ENCODE assay signal across 9 cellular contexts in genomic region chr1:26531651-26532131, GRCh38. TPM values are rescaled to one million over a fixed set of nuclear protein-coding genes. Genes with fewer than 3 reads are reported as not detected.
DNase-seq lines count a peak whose midpoint lies in the region; ATAC-seq and TF ChIP-seq lines count a peak whose summit lies in the region.
"Had no signal": no experiment of that assay in that cellular context is flagged by ENCODE, and none has a peak within 500 bp of the region (broad histone marks: within the 10 kb centered on the region; RNA-seq: fewer than 3 reads in every experiment).

No MANE protein-coding gene starts in this region.

- peak overlapping the region; percentile 72 for H3K27ac Mint-ChIP-seq in GM23338

- H3K36me3 Mint-ChIP-seq in GM23338 (ENCODE audit: low read depth), result no peaks in the 10 kb centered on the region

- peaks cover 14% of the 10 kb centered on the region; the same call in 1 of the 2 replicates for H3F3A ChIP-seq in GM23338 (replicated peaks; ENCODE audit: low read depth)

- H3K79me2 ChIP-seq in GM23338 (replicated peaks; ENCODE audit: insufficient read depth) (peaks cover 37% of the 10 kb centered on the region), parathyroid adenoma (peaks cover 6% of the 10 kb centered on the region)

- H3K4me1 Mint-ChIP-seq in GM23338, result peaks cover 18% of the 10 kb centered on the region; the same call in 2 of the 3 replicates

- H3K36me3 ChIP-seq in GM23338 (ENCODE audit: insufficient read depth) (no peaks in the 10 kb centered on the region), parathyroid adenoma (ENCODE audit: control insufficient read depth, insufficient read depth, low read length) (no peaks in the 10 kb centered on the region)

- H3K27me3 Mint-ChIP-seq in GM23338 (ENCODE audit: insufficient read depth, low read depth, poor library complexity), result peaks cover 6% of the 10 kb centered on the region

- H3K27me3 ChIP-seq in GM23338 (ENCODE audit: insufficient read depth) (no peaks in the 10 kb centered on the region), foreskin keratinocyte (no peaks in the 10 kb centered on the region), parathyroid adenoma (ENCODE audit: control insufficient read depth, insufficient read depth, low read length) (no peaks in the 10 kb centered on the region)

- peak overlapping the region; percentile 89 for H3K4me3 Mint-ChIP-seq in GM23338

- H2AFZ ChIP-seq in GM23338 (0 out of 2 replicates have a peak overlapping the region, but pooled peaks have one; percentile 3), parathyroid adenoma (peak overlapping the region; percentile 76)

- DNase-seq in GM23338 (ENCODE audit: low spot score), result peak; percentile 48
- peak; percentile 5 for DNase-seq in NCI-H774 (lab: John Stamatoyannopoulos, UW)
- no peak for DNase-seq in foreskin keratinocyte
- DNase-seq in foreskin melanocyte, result no peak
- no peak for DNase-seq in activated CD4-positive, alpha-beta T cell treated with anti-CD3 and anti-CD28 coated beads for 48 hours
- no peak for DNase-seq in SK-N-DZ (ENCODE audit: low spot score)
- DNase-seq: activated CD4-positive, alpha-beta T cell treated with anti-CD3 and anti-CD28 coated beads, Interleukin-2, amount 50 U/mL, for 4 hours had no signal

- peak; percentile 3 for ATAC-seq in GM23338
- peak; percentile 21 for ATAC-seq in foreskin keratinocyte
- no peak for ATAC-seq in HG03520 (IDR thresholded peaks at IDR 0.05; ENCODE audit: unreplicated experiment)

- H3K9ac ChIP-seq in parathyroid adenoma, result no peak overlapping the region

- H3K4me2 ChIP-seq in GM23338, result peak overlapping the region; percentile 99
- H3K4me2 ChIP-seq in parathyroid adenoma (ENCODE audit: low read length), result peak overlapping the region; percentile 77

- no peak for TF ChIP-seq CTCF in GM23338 (conservative IDR thresholded peaks at IDR 0.05; ENCODE audit: low read depth in 2 of 2)
- TF ChIP-seq CTCF in foreskin keratinocyte (conservative IDR thresholded peaks at IDR 0.05), result no peak
- no peak for TF ChIP-seq CTCF in parathyroid adenoma (IDR thresholded peaks at IDR 0.05)

- H3K9me3 Mint-ChIP-seq in GM23338, result no peaks in the 10 kb centered on the region

- H4K20me1 ChIP-seq in GM23338 (replicated peaks; ENCODE audit: insufficient read depth), result peaks cover 7% of the 10 kb centered on the region

- H3K27ac ChIP-seq in GM23338 (ENCODE audit: low read depth) (peak overlapping the region; percentile 88), foreskin keratinocyte (peak overlapping the region; percentile 39), parathyroid adenoma (peak overlapping the region; percentile 87)

- H3K4me3 ChIP-seq in GM23338 (peak overlapping the region; percentile 95), parathyroid adenoma (ENCODE audit: low read depth, low read length) (peak overlapping the region; percentile 56)

- no peaks in the 10 kb centered on the region for H3K9me2 ChIP-seq in GM23338 (ENCODE audit: insufficient read depth)

- peaks cover 20% of the 10 kb centered on the region for H3K4me1 ChIP-seq in GM23338 (ENCODE audit: insufficient read depth)
- H3K4me1 ChIP-seq in foreskin keratinocyte, result peaks cover 4% of the 10 kb centered on the region
- peaks cover 9% of the 10 kb centered on the region for H3K4me1 ChIP-seq in parathyroid adenoma

- H3K9me3 ChIP-seq in parathyroid adenoma (ENCODE audit: control insufficient read depth, low read length), result no peaks in the 10 kb centered on the region

TF ChIP-seq in GM23338, 12 proteins besides CTCF, POLR2A, EP300 and RAD21 (continues in another document):
- no peak for TF ChIP-seq CREB1 (CRISPR knock-in tag; IDR thresholded peaks at IDR 0.05; ENCODE audit: low read depth)
- TF ChIP-seq NANOG (IDR thresholded peaks at IDR 0.05; ENCODE audit: borderline replicate concordance), result no peak
- no peak for TF ChIP-seq ZNF331 (CRISPR knock-in tag; IDR thresholded peaks at IDR 0.05; ENCODE audit: low read depth)
- TF ChIP-seq JUNB (IDR thresholded peaks at IDR 0.05; ENCODE audit: unreplicated experiment), result no peak
- TF ChIP-seq EZH2phosphoT487 (IDR thresholded peaks at IDR 0.05; ENCODE audit: unreplicated experiment), result no peak
- TF ChIP-seq STAT1 (IDR thresholded peaks at IDR 0.05; ENCODE audit: unreplicated experiment), result no peak
- no peak for TF ChIP-seq ZNF462 (CRISPR knock-in tag; IDR thresholded peaks at IDR 0.05)
- TF ChIP-seq POLR2AphosphoS5 (IDR thresholded peaks at IDR 0.05; ENCODE audit: low read depth), result no peak
- TF ChIP-seq EZH2 (IDR thresholded peaks at IDR 0.05; ENCODE audit: low read depth, unreplicated experiment), result no peak

RNA-seq across cellular contexts. Expression of gene RPS6KA1, which starts 2.1 kb away (rescaled TPM):
- 68.6 and 84.2 TPM in 2 replicates for total RNA-seq in GM23338 (2014; rRNA removed; shearing (Covaris generic))
- polyA plus RNA-seq in GM23338 (2016; fragmentation: Nextera tagmentation; extraction: Ambion mirVana) (28.3 and 30.5 TPM in 2 replicates), foreskin keratinocyte (57.7 and 65.0 TPM in 2 replicates)
- total RNA-seq in foreskin keratinocyte, result 86.4 and 91.6 TPM in 2 replicates
- polyA plus RNA-seq in SK-N-DZ (2014; cell fraction: cytosol; rRNA removed), result 9.8 and 13.7 TPM in 2 replicates
- polyA plus RNA-seq in SK-N-DZ (2014; cell fraction: nucleus; rRNA removed), result 8.9 and 15.9 TPM in 2 replicates

RNA-seq across cellular contexts. Expression of gene HMGN2, which starts 59.5 kb away (rescaled TPM):
- total RNA-seq in GM23338 (2014; rRNA removed; shearing (Covaris generic)), result 330 and 377 TPM in 2 replicates
- polyA plus RNA-seq in GM23338 (2016; fragmentation: Nextera tagmentation; extraction: Ambion mirVana) (1,101 and 1,122 TPM in 2 replicates), foreskin keratinocyte (515 and 649 TPM in 2 replicates)
- total RNA-seq in foreskin keratinocyte, result 403 and 474 TPM in 2 replicates
- polyA plus RNA-seq in SK-N-DZ (2014; cell fraction: cytosol; rRNA removed), result 665 and 667 TPM in 2 replicates
- polyA plus RNA-seq in SK-N-DZ (2014; cell fraction: nucleus; rRNA removed), result 670 and 900 TPM in 2 replicates

Comparison
In these comparisons a context has a peak if more than half of its experiments do, and no peak if none do; other contexts are left out.
1. DNase-seq: peak in GM23338 (single experiment) and NCI-H774 (single experiment); none in foreskin keratinocyte (0 of 2), foreskin melanocyte (single experiment), activated CD4-positive, alpha-beta T cell treated with anti-CD3 and anti-CD28 coated beads for 48 hours (single experiment) and SK-N-DZ (single experiment).
2. Peak in every context shown above with its lines, with median percentiles within 50 percentile points of each other: H3K27ac ChIP-seq.